ENCODE assay signal across 8 cellular contexts in the genomic region with DNA sequence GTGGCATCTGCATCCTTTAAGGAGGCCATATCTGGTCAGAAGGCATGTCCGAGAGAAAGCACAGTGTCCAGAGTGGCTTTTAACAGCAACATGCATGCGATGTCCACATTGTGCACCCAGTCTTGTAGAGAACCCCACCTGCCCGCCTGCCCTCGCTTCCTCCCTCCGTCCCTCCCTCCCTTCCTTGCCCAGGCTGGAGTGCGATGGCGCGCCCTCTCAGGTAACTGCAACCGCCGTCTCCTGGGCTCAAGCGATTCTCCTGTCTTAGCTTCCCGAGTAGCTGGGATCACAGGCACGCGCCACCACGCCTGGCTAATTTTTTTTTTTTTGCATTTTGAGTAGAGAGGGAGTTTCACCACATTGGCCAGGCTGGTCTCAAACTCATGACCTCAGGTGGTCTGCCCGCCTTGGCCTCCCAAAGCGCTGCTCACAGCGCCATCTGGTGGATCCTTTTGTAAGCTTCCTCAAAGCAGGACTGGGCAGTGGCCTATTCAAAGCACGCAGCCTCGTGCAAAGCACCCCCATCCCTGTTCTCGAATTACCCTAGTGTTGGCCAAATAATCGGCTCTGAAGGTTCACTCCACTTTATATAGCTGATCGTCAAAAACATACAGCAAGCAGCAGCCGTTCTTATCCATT.
DNase-seq lines count a peak whose midpoint lies in the region; ATAC-seq and TF ChIP-seq lines count a peak whose summit lies in the region.
"Had no signal": no experiment of that assay in that cellular context is flagged by ENCODE, and none has a peak within 500 bp of the region (broad histone marks: within the 10 kb centered on the region; RNA-seq: fewer than 3 reads in every experiment).

No MANE protein-coding gene starts in this region.

- H3K4me3 ChIP-seq in NT2/D1 (ENCODE audit: insufficient read length, low read depth), result no peak overlapping the region
- H3K4me3 ChIP-seq: skin epidermis had no signal

- no peaks in the 10 kb centered on the region for H3K9me3 ChIP-seq in NT2/D1 (ENCODE audit: insufficient read depth, low read length)

- peak; percentile 18 for DNase-seq in NT2/D1 (ENCODE audit: low read depth, low spot score)
- peak; percentile 45 for DNase-seq in activated naive CD4-positive, alpha-beta T cell treated with anti-CD3 and anti-CD28 coated beads, Interleukin-2, amount 50 U/mL, for 16 hours
- DNase-seq in islet precursor cell, result peak; percentile 54
- DNase-seq in stimulated activated naive CD8-positive, alpha-beta T cell treated with anti-CD3 and anti-CD28 coated beads, Interleukin-15, Interleukin-2, amounts not matched to agents 100 U/mL and 50 U/mL, for 24 hours, result peak; percentile 51

- no peak overlapping the region for H3K9ac ChIP-seq in NT2/D1 (ENCODE audit: insufficient read length, low read depth)

- H3K4me1 ChIP-seq in NT2/D1 (ENCODE audit: insufficient read depth, insufficient read length), result no peaks in the 10 kb centered on the region

- TF ChIP-seq CTCF in GM12873 (IDR thresholded peaks at IDR 0.05; ENCODE audit: insufficient read depth, low read depth, low read length, missing control alignments), result peak; percentile 66

- peaks cover 19% of the 10 kb centered on the region for H3K36me3 ChIP-seq in NT2/D1 (ENCODE audit: insufficient read depth, insufficient read length, low read length)

- no peak for ATAC-seq in stimulated activated naive CD8-positive, alpha-beta T cell treated with anti-CD3 and anti-CD28 coated beads, Interleukin-15, Interleukin-2, amounts not matched to agents 100 U/mL and 50 U/mL, for 24 hours
- ATAC-seq in GM19395 (IDR thresholded peaks at IDR 0.05; ENCODE audit: unreplicated experiment), result no peak
- no peak for ATAC-seq in GM18861 (IDR thresholded peaks at IDR 0.05; ENCODE audit: unreplicated experiment)

- no peaks in the 10 kb centered on the region for H3K27me3 ChIP-seq in NT2/D1 (ENCODE audit: insufficient read depth, insufficient read length)
